1 cellular context compared by ENCODE assay signal in the genomic region with DNA sequence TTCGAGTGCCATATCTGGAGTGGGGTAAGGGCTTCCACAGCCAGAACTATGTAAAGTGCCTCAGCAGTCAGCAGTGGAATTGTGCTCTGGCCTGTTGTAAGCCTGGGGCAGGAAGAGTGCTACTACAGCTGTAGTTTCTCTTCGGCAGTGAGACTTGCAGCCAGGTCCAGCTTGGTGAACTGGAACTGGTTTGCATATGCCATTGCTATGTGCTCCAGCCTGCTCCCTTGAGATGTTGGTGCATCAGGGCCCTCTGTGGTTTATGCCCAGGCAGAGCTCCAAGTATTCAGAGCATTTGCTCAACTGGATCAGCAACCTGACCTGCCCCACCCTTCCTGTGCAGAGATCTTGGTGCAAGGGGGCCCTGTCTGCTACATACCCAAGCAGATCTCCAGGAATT.
TF ChIP-seq lines count a peak whose summit lies in the region.

No MANE protein-coding gene starts in this region.

TF ChIP-seq in HepG2, 621 proteins besides CTCF, POLR2A, EP300 and RAD21 (continued from another document):
- TF ChIP-seq, protein P1, sequence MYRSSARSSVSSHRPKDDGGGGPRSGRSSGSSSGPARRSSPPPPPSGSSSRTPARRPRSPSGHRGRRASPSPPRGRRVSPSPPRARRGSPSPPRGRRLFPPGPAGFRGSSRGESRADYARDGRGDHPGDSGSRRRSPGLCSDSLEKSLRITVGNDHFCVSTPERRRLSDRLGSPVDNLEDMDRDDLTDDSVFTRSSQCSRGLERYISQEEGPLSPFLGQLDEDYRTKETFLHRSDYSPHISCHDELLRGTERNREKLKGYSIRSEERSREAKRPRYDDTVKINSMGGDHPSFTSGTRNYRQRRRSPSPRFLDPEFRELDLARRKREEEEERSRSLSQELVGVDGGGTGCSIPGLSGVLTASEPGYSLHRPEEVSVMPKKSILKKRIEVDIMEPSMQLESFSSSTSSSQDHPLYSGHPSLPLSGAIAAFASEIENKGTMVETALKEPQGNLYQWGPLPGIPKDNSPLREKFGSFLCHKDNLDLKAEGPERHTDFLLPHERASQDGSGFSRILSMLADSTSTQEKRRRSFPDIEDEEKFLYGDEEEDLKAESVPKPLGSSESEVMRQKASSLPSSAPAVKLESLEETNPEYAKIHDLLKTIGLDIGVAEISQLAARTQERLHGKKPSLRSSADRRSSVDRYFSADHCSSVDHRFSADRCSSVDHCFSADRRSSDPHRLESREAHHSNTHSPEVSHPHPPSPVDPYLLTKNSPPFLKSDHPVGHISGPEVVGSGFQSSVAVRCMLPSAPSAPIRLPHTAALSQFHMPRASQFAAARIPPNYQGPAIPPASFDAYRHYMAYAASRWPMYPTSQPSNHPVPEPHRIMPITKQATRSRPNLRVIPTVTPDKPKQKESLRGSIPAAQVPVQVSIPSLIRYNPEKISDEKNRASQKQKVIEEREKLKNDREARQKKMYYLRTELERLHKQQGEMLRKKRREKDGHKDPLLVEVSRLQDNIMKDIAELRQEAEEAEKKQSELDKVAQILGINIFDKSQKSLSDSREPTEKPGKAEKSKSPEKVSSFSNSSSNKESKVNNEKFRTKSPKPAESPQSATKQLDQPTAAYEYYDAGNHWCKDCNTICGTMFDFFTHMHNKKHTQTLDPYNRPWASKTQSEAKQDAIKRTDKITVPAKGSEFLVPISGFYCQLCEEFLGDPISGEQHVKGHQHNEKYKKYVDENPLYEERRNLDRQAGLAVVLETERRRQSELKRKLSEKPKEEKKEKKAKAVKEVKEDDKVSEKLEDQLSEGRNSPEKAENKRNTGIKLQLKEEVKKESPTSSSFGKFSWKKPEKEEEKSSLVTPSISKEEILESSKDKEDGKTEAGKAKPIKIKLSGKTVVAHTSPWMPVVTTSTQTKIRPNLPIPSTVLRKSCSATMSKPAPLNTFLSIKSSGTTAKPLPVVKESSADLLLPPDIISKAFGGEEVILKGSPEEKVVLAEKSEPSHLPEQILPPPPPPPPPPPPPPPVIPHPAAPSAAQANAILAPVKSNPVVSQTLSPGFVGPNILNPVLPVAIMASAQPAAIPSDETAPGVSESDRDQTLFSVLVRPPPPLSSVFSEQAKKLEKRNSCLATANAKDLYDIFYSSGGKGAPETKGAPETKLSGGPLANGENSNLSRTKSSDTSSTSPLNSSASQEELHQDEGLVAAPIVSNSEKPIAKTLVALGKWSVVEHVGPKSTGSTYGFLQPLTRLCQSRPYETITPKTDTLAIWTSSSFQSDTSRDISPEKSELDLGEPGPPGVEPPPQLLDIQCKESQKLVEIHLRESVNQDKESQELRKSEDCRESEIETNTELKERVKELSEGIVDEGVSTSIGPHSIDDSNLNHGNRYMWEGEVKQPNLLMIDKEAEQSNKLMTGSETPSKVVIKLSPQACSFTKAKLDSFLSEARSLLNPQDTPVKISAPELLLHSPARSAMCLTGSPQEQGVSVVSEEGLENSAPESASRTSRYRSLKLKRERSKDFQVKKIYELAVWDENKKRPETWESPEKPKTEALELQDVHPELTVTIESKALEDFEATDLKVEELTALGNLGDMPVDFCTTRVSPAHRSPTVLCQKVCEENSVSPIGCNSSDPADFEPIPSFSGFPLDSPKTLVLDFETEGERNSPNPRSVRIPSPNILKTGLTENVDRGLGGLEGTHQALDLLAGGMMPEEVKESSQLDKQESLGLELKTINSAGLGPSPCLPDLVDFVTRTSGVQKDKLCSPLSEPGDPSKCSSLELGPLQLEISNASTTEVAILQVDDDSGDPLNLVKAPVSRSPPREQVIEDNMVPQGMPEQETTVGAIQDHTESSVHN (CRISPR knock-in tag; IDR thresholded peaks at IDR 0.05) = no peak
- TF ChIP-seq, protein P2, sequence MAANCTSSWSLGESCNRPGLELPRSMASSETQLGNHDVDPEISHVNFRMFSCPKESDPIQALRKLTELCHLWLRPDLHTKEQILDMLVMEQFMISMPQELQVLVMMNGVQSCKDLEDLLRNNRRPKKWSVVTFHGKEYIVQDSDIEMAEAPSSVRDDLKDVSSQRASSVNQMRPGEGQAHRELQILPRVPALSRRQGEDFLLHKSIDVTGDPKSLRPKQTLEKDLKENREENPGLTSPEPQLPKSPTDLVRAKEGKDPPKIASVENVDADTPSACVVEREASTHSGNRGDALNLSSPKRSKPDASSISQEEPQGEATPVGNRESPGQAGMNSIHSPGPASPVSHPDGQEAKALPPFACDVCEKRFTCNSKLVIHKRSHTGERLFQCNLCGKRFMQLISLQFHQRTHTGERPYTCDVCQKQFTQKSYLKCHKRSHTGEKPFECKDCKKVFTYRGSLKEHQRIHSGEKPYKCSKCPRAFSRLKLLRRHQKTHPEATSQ (CRISPR knock-in tag; IDR thresholded peaks at IDR 0.05; ENCODE audit: borderline replicate concordance) = no peak
- TF ChIP-seq RBM39 (IDR thresholded peaks at IDR 0.05; ENCODE audit: low read depth, low read length, poor library complexity, severe bottlenecking) (no peak), ZNF557 (CRISPR knock-in tag; IDR thresholded peaks at IDR 0.05) (no peak), TCF12 (IDR thresholded peaks at IDR 0.05) (no peak), TCF12 (CRISPR knock-in tag; IDR thresholded peaks at IDR 0.05) (no peak), HMG20A (CRISPR knock-in tag; IDR thresholded peaks at IDR 0.05; ENCODE audit: borderline replicate concordance) (no peak), KMT2B (CRISPR knock-in tag; IDR thresholded peaks at IDR 0.05) (no peak), ZNF605 (CRISPR knock-in tag; IDR thresholded peaks at IDR 0.05) (no peak)
TF ChIP-seq in HepG2: peak in this region for 0.
